1 cellular context compared by ENCODE assay signal in genomic region chr6:166157930-166158617, GRCh38.
TF ChIP-seq lines count a peak whose summit lies in the region.

No MANE protein-coding gene starts in this region.

TF ChIP-seq in GM23338, 12 proteins besides CTCF, POLR2A, EP300 and RAD21 (continued from another document):
- no peak for TF ChIP-seq ZNF462 (CRISPR knock-in tag; IDR thresholded peaks at IDR 0.05)
